In genomic region chr12:124994435-124994975, GRCh38 we compare ENCODE assay signal across 8 cellular contexts. TPM values are rescaled to one million over a fixed set of nuclear protein-coding genes. Genes with fewer than 3 reads are reported as not detected.
A peak's percentile ranks its signal among the peaks of the same experiment; 100 is the strongest.
DNase-seq lines count a peak whose midpoint lies in the region; ATAC-seq and TF ChIP-seq lines count a peak whose summit lies in the region.

No MANE protein-coding gene starts in this region.

- H3K36me3 ChIP-seq in HUES64 (ENCODE audit: insufficient read depth, low read length) = no peaks in the 10 kb centered on the region
- no peaks in the 10 kb centered on the region for H3K36me3 ChIP-seq in spleen

- DNase-seq in activated naive CD4-positive, alpha-beta T cell treated with anti-CD3 and anti-CD28 coated beads for 36 hours = peak; percentile 25
- no peak for DNase-seq in activated naive CD4-positive, alpha-beta T cell treated with Interleukin-2 at 50 U/mL for 16 hours
- peak; percentile 25 for DNase-seq in activated CD4-positive, alpha-beta memory T cell treated with anti-CD3 and anti-CD28 coated beads for 36 hours
- DNase-seq in spleen (peak; percentile 84), NCI-H226 (no peak), left lobe of liver (ENCODE audit: low spot score) (no peak)

- no peak for ATAC-seq in left lobe of liver

- H3K4me1 Mint-ChIP-seq in activated naive CD4-positive, alpha-beta T cell treated with anti-CD3 and anti-CD28 coated beads for 36 hours (ENCODE audit: low read depth) = peaks cover 18% of the 10 kb centered on the region
- H3K4me1 Mint-ChIP-seq in activated CD4-positive, alpha-beta memory T cell treated with anti-CD3 and anti-CD28 coated beads for 36 hours (ENCODE audit: low read depth) = peaks cover 22% of the 10 kb centered on the region

- H3K36me3 Mint-ChIP-seq in activated naive CD4-positive, alpha-beta T cell treated with anti-CD3 and anti-CD28 coated beads for 36 hours (ENCODE audit: low read depth) = peaks cover 5% of the 10 kb centered on the region
- H3K36me3 Mint-ChIP-seq in activated CD4-positive, alpha-beta memory T cell treated with anti-CD3 and anti-CD28 coated beads for 36 hours = peaks cover 5% of the 10 kb centered on the region

- no peak for TF ChIP-seq CTCF in spleen (IDR thresholded peaks at IDR 0.05 in 8 of 11, conservative IDR thresholded peaks at IDR 0.05 in 3 of 11)

- no peaks in the 10 kb centered on the region for H3K9me3 Mint-ChIP-seq in activated naive CD4-positive, alpha-beta T cell treated with anti-CD3 and anti-CD28 coated beads for 36 hours
- H3K9me3 Mint-ChIP-seq in activated CD4-positive, alpha-beta memory T cell treated with anti-CD3 and anti-CD28 coated beads for 36 hours = no peaks in the 10 kb centered on the region

- WGBS in HUES64 = 5% methylated on average over 15 of the region's 15 CpGs
- WGBS in spleen, 5 donors = 1 to 7% (median 4%) methylated on average over 14 to 15 of the region's 15 CpGs

- H3K27me3 Mint-ChIP-seq in activated naive CD4-positive, alpha-beta T cell treated with anti-CD3 and anti-CD28 coated beads for 36 hours (ENCODE audit: low read depth) = no peaks in the 10 kb centered on the region
- H3K27me3 Mint-ChIP-seq in activated CD4-positive, alpha-beta memory T cell treated with anti-CD3 and anti-CD28 coated beads for 36 hours = no peaks in the 10 kb centered on the region

- CTCF ChIA-PET in activated naive CD4-positive, alpha-beta T cell treated with anti-CD3 and anti-CD28 coated beads for 36 hours (lab: Charles Lee) = interaction anchor here (0.6 to 2.7 kb wide), 5 partner anchors 18 to 87 kb away, joined by 3 to 7 read pairs (median 3); no protein-coding TSS in a partner anchor
- CTCF ChIA-PET in activated CD4-positive, alpha-beta memory T cell treated with anti-CD3 and anti-CD28 coated beads for 36 hours (lab: Charles Lee) = interaction anchor here (1.2 to 3.7 kb wide), 2 partner anchors 54 to 88 kb away, joined by 4 to 27 read pairs; no protein-coding TSS in a partner anchor

- no peak overlapping the region for H3K27ac ChIP-seq in HUES64 (ENCODE audit: low read depth, low read length)
- peak overlapping the region in 7 of 8 donors; percentile 54 to 84 (median 65) for H3K27ac ChIP-seq in spleen

- peak overlapping the region; percentile 95 for H3K4me3 Mint-ChIP-seq in activated naive CD4-positive, alpha-beta T cell treated with anti-CD3 and anti-CD28 coated beads for 36 hours
- peak overlapping the region; percentile 89 for H3K4me3 Mint-ChIP-seq in activated CD4-positive, alpha-beta memory T cell treated with anti-CD3 and anti-CD28 coated beads for 36 hours

- H3K4me3 ChIP-seq in HUES64 (ENCODE audit: low read length) (peak overlapping the region; percentile 80), iPS-11a (ENCODE audit: low read depth, low read length) (peak overlapping the region; percentile 79), spleen (peak overlapping the region; percentile 49 to 94 (median 70))

- TF ChIP-seq POLR2A in spleen (IDR thresholded peaks at IDR 0.05) = no peak

- intact Hi-C loops in activated naive CD4-positive, alpha-beta T cell treated with anti-CD3 and anti-CD28 coated beads for 36 hours (cut with micrococcal nuclease) = loop anchor here (1.0 kb wide), 1 partner anchor 55 kb away; no protein-coding TSS in a partner anchor
- intact Hi-C loops in activated CD4-positive, alpha-beta memory T cell treated with anti-CD3 and anti-CD28 coated beads for 36 hours (cut with micrococcal nuclease) = no loop called here
- intact Hi-C loops in spleen (cut with DNase I; ENCODE audit: low total_unique reads) = no loop called here

- peak overlapping the region; percentile 84 for H3K9ac ChIP-seq in HUES64 (ENCODE audit: low read depth, low read length)

- no peaks in the 10 kb centered on the region for H3K9me3 ChIP-seq in HUES64 (ENCODE audit: insufficient read depth, low read depth, low read length)
- no peaks in the 10 kb centered on the region for H3K9me3 ChIP-seq in spleen

- H3K27ac Mint-ChIP-seq in activated naive CD4-positive, alpha-beta T cell treated with anti-CD3 and anti-CD28 coated beads for 36 hours = peak overlapping the region; percentile 86
- H3K27ac Mint-ChIP-seq in activated CD4-positive, alpha-beta memory T cell treated with anti-CD3 and anti-CD28 coated beads for 36 hours = peak overlapping the region; percentile 81

- H3K27me3 ChIP-seq in HUES64 (ENCODE audit: insufficient read depth, low read length) = peaks cover 13% of the 10 kb centered on the region; the same call in 1 of the 2 replicates
- H3K27me3 ChIP-seq in spleen (replicated peaks in 1 of 7) = no peaks in the 10 kb centered on the region

- POLR2A ChIA-PET in activated CD4-positive, alpha-beta memory T cell treated with anti-CD3 and anti-CD28 coated beads for 36 hours (lab: Charles Lee) = interaction anchor here (1.0 to 1.5 kb wide), 2 partner anchors 70 to 80 kb away, joined by 3 read pairs; partner anchors contain the start of genes AACS and UBC

- H3K4me1 ChIP-seq in HUES64 (ENCODE audit: insufficient read depth, low read length) (peaks cover 6% of the 10 kb centered on the region; the same call in 1 of the 2 replicates), spleen (peaks cover 9 to 54% (median 45%) of the 10 kb centered on the region in 6 donors)

RNA-seq across cellular contexts. Expression of gene BRI3BP, which starts 1.1 kb away (rescaled TPM):
- total RNA-seq in activated naive CD4-positive, alpha-beta T cell treated with anti-CD3 and anti-CD28 coated beads for 36 hours = 10 to 100 TPM; 19.4 to 19.6 TPM
- polyA plus RNA-seq in HUES64 (2013, experiment 1 of 2) = 5.1 TPM
- 5.5 TPM for polyA plus RNA-seq in HUES64 (2013, experiment 2 of 2)
- 10 to 100 TPM; 24.1 to 24.9 TPM for total RNA-seq in activated CD4-positive, alpha-beta memory T cell treated with anti-CD3 and anti-CD28 coated beads for 36 hours
- total RNA-seq in spleen (10 to 100 TPM; 10.1 to 13.4 (median 12.3) TPM), left lobe of liver (7.4 TPM)
- 1 to 10 TPM; 3.3 to 4.4 (median 4.2) TPM for polyA plus RNA-seq in spleen

RNA-seq across cellular contexts. Expression of gene DHX37, which starts 5.6 kb away (rescaled TPM):
- 10 to 100 TPM; 21.7 to 23.0 TPM for total RNA-seq in activated naive CD4-positive, alpha-beta T cell treated with anti-CD3 and anti-CD28 coated beads for 36 hours
- 25.8 TPM for polyA plus RNA-seq in HUES64 (2013, experiment 1 of 2)
- 18.9 TPM for polyA plus RNA-seq in HUES64 (2013, experiment 2 of 2)
- total RNA-seq in activated CD4-positive, alpha-beta memory T cell treated with anti-CD3 and anti-CD28 coated beads for 36 hours = 10 to 100 TPM; 23.6 to 25.3 TPM
- total RNA-seq in spleen (10 to 100 TPM; 12.4 to 31.9 (median 18.4) TPM), left lobe of liver (6.3 TPM)
- polyA plus RNA-seq in spleen = 10 to 100 TPM in 2 of 3 donors, 1 to 10 TPM in 1; 8.3 to 15.3 (median 12.9) TPM

Comparison
In these comparisons a context has a peak if more than half of its experiments do, and no peak if none do; other contexts are left out.
1. DNase-seq: peak in activated naive CD4-positive, alpha-beta T cell treated with anti-CD3 and anti-CD28 coated beads for 36 hours (single experiment), activated CD4-positive, alpha-beta memory T cell treated with anti-CD3 and anti-CD28 coated beads for 36 hours (single experiment) and spleen (single experiment); none in activated naive CD4-positive, alpha-beta T cell treated with Interleukin-2 at 50 U/mL for 16 hours (single experiment), NCI-H226 (single experiment) and left lobe of liver (single experiment).
2. Peak in every context shown above with its lines, with median percentiles within 50 percentile points of each other: H3K4me3 ChIP-seq.